ENCODE assay signal across 8 cellular contexts in genomic region chr7:140697447-140698143, GRCh38. TPM values are rescaled to one million over a fixed set of nuclear protein-coding genes. Genes with fewer than 3 reads are reported as not detected.
DNase-seq lines count a peak whose midpoint lies in the region; ATAC-seq and TF ChIP-seq lines count a peak whose summit lies in the region.

No MANE protein-coding gene starts in this region.

- no peak for TF ChIP-seq EP300 in gastroesophageal sphincter (IDR thresholded peaks at IDR 0.05)

- H3K4me3 Mint-ChIP-seq in T-helper 17 cell: peak overlapping the region; percentile 100

- intact Hi-C loops in gastrocnemius medialis (cut with DNase I; ENCODE audit: low total_unique reads): loop anchor here (2.0 to 10.0 kb wide), 4 partner anchors 25 to 533 kb away; partner anchors contain the start of genes ADCK2, BRAF and MRPS33

- 7 to 13% methylated on average over 18 of the region's 24 CpGs for WGBS in gastroesophageal sphincter (ENCODE audit: low coverage in 1 of 2), 2 donors

- H3K27me3 ChIP-seq in gastroesophageal sphincter (no peaks in the 10 kb centered on the region), gastrocnemius medialis (no peaks in the 10 kb centered on the region)

- H3K36me3 ChIP-seq in gastroesophageal sphincter: peaks cover 0 to 22% of the 10 kb centered on the region in 2 donors
- H3K36me3 ChIP-seq in gastrocnemius medialis: peaks cover 0 to 8% of the 10 kb centered on the region in 2 donors

- peak; percentile 1 for TF ChIP-seq CTCF in GM12865 (IDR thresholded peaks at IDR 0.05; ENCODE audit: insufficient read depth, low read depth, low read length, missing control alignments)
- no peak for TF ChIP-seq CTCF in gastroesophageal sphincter (IDR thresholded peaks at IDR 0.05)
- no peak for TF ChIP-seq CTCF in gastrocnemius medialis (IDR thresholded peaks at IDR 0.05 in 4 of 5, conservative IDR thresholded peaks at IDR 0.05 in 1 of 5)

- H3K4me3 ChIP-seq in GM12865 (ENCODE audit: low read depth, low read length): peak overlapping the region; percentile 83
- H3K4me3 ChIP-seq in gastroesophageal sphincter: peak overlapping the region; percentile 67 to 92
- peak overlapping the region; percentile 71 to 95 (median 88) for H3K4me3 ChIP-seq in gastrocnemius medialis

- no peaks in the 10 kb centered on the region for H3K9me3 ChIP-seq in T-helper 17 cell (ENCODE audit: control insufficient read depth, low read length, poor library complexity, severe bottlenecking)
- no peaks in the 10 kb centered on the region for H3K9me3 ChIP-seq in gastroesophageal sphincter
- no peaks in the 10 kb centered on the region for H3K9me3 ChIP-seq in gastrocnemius medialis

- no peaks in the 10 kb centered on the region for H3K27me3 Mint-ChIP-seq in T-helper 17 cell

- DNase-seq in GM12865 (ENCODE audit: low read depth) (no peak), T-helper 17 cell (no peak), gastrocnemius medialis (no peak), cerebellar cortex (ENCODE audit: low spot score) (no peak), germinal center (ENCODE audit: low spot score) (no peak), NCI-H774 (lab: John Stamatoyannopoulos, UW) (no peak)

- in situ Hi-C loops in gastrocnemius medialis (cut with MboI; ENCODE audit: low sequenced_read_pairs in 4 of 4): loop anchor here in 3 of 4 donors (10.0 to 25.0 kb wide), 2 partner anchors 227 to 315 kb away; partner anchors contain the start of genes MRPS33 (in 3 of the 3) and BRAF (in 1 of the 3)

- H3K27ac Mint-ChIP-seq in T-helper 17 cell: peak overlapping the region; percentile 98

- H3K4me1 Mint-ChIP-seq in T-helper 17 cell: peaks cover 32% of the 10 kb centered on the region

- no peak for ATAC-seq in T-helper 17 cell
- no peak for ATAC-seq in gastroesophageal sphincter
- no peak for ATAC-seq in gastrocnemius medialis
- no peak for ATAC-seq in HG02571 (IDR thresholded peaks at IDR 0.05; ENCODE audit: unreplicated experiment)

- TF ChIP-seq POLR2A in gastroesophageal sphincter (IDR thresholded peaks at IDR 0.05) (no peak), gastrocnemius medialis (IDR thresholded peaks at IDR 0.05) (no peak)

- H3K4me1 ChIP-seq in gastroesophageal sphincter (peaks cover 0 to 31% (median 21%) of the 10 kb centered on the region in 3 donors), gastrocnemius medialis (peaks cover 14 to 16% of the 10 kb centered on the region in 2 donors)

- peak overlapping the region; percentile 78 to 98 (median 96) for H3K27ac ChIP-seq in gastroesophageal sphincter
- peak overlapping the region; percentile 84 to 98 (median 88) for H3K27ac ChIP-seq in gastrocnemius medialis

- H3K36me3 Mint-ChIP-seq in T-helper 17 cell (ENCODE audit: low read depth): peaks cover 5% of the 10 kb centered on the region

RNA-seq across cellular contexts. Expression of gene NDUFB2, which starts 1.1 kb away (rescaled TPM):
- total RNA-seq in T-helper 17 cell (100 to 1,000 TPM in 1 of 2 donors, 10 to 100 TPM in 1; 92.5 to 109 TPM), gastroesophageal sphincter (100 to 1,000 TPM; 187 to 472 (median 345) TPM), gastrocnemius medialis (100 to 1,000 TPM; 449 to 793 (median 538) TPM)

RNA-seq across cellular contexts. Expression of gene ADCK2, which starts 24.9 kb away (rescaled TPM):
- total RNA-seq in T-helper 17 cell (10 to 100 TPM; 12.7 to 17.9 TPM), gastroesophageal sphincter (10 to 100 TPM; 14.5 to 33.4 (median 22.4) TPM), gastrocnemius medialis (10 to 100 TPM; 19.7 to 27.2 (median 23.3) TPM)

RNA-seq across cellular contexts. Expression of gene DENND2A, which starts 57.0 kb away (rescaled TPM):
- not detected for total RNA-seq in T-helper 17 cell
- total RNA-seq in gastroesophageal sphincter: 10 to 100 TPM; 25.2 to 83.5 (median 46.5) TPM
- 1 to 10 TPM in 3 of 4 donors, under 1 TPM in 1; 0.73 to 2.6 (median 1.6) TPM for total RNA-seq in gastrocnemius medialis

Comparison
In these comparisons a context has a peak if more than half of its experiments do, and no peak if none do; other contexts are left out.
1. RNA of gene DENND2A, which starts 57.0 kb away (total RNA-seq): 25.2 to 83.5 TPM in gastroesophageal sphincter; 0.73 to 2.6 TPM in gastrocnemius medialis and not detected in T-helper 17 cell; every median in the first group is over 4 times any median in the second.
2. Peak in every context shown above with its lines, with median percentiles within 50 percentile points of each other: H3K4me3 ChIP-seq.